In genomic region chr5:78600656-78601452, GRCh38 we compare ENCODE assay signal across 18 cellular contexts. TPM values are rescaled to one million over a fixed set of nuclear protein-coding genes. Genes with fewer than 3 reads are reported as not detected.
A peak's percentile ranks its signal among the peaks of the same experiment; 100 is the strongest.
DNase-seq lines count a peak whose midpoint lies in the region; ATAC-seq and TF ChIP-seq lines count a peak whose summit lies in the region.
"Had no signal": no experiment of that assay in that cellular context is flagged by ENCODE, and none has a peak within 500 bp of the region (broad histone marks: within the 10 kb centered on the region; RNA-seq: fewer than 3 reads in every experiment).

No MANE protein-coding gene starts in this region.

- no peak overlapping the region for H3K27ac Mint-ChIP-seq in T-cell
- H3K27ac Mint-ChIP-seq: activated naive CD8-positive, alpha-beta T cell treated with anti-CD3 and anti-CD28 coated beads, Interleukin-2, amount 50 U/mL, for 24 hours had no signal

- H3K36me3 Mint-ChIP-seq in T-cell: no peaks in the 10 kb centered on the region

- CTCF ChIA-PET in T-cell (lab: Charles Lee): no interaction called here

- H3K4me1 ChIP-seq in left lung (peaks cover under 1 to 4% of the 10 kb centered on the region in 2 donors), subcutaneous abdominal adipose tissue (ENCODE audit: control insufficient read depth in 5 of 5, insufficient read depth in 5 of 5, low read length in 5 of 5) (peaks cover 3 to 18% (median 8%) of the 10 kb centered on the region in 5 donors)

- no peaks in the 10 kb centered on the region for H3K4me1 Mint-ChIP-seq in T-cell
- H3K4me1 Mint-ChIP-seq: activated naive CD8-positive, alpha-beta T cell treated with anti-CD3 and anti-CD28 coated beads, Interleukin-2, amount 50 U/mL, for 24 hours had no signal

- no peak overlapping the region for H3K4me3 ChIP-seq in left lung
- H3K4me3 ChIP-seq in subcutaneous abdominal adipose tissue (ENCODE audit: low read depth in 1 of 5, low read length in 5 of 5): no peak overlapping the region
- H3K4me3 ChIP-seq: GM12878, HAP-1, skin epidermis, tibial nerve had no signal

- H3K27me3 Mint-ChIP-seq in T-cell: peaks cover 5 to 10% of the 10 kb centered on the region in 2 donors
- H3K27me3 Mint-ChIP-seq: activated naive CD8-positive, alpha-beta T cell treated with anti-CD3 and anti-CD28 coated beads, Interleukin-2, amount 50 U/mL, for 24 hours had no signal

- no peak overlapping the region for H3K4me3 Mint-ChIP-seq in T-cell
- H3K4me3 Mint-ChIP-seq: activated naive CD8-positive, alpha-beta T cell treated with anti-CD3 and anti-CD28 coated beads, Interleukin-2, amount 50 U/mL, for 24 hours had no signal

- H3K9ac ChIP-seq in subcutaneous abdominal adipose tissue (ENCODE audit: low read length in 5 of 5): no peak overlapping the region

- DNase-seq in DMS53 (lab: John Stamatoyannopoulos, UW) (peak; percentile 32), DMS53 treated with DMSO at 0.1 percent for 48 hours (lab: John Stamatoyannopoulos, UW; ENCODE audit: unreplicated experiment) (no peak), astrocyte of the hippocampus (ENCODE audit: low read depth, low spot score) (peak; percentile 67), left lung (no peak), OCI-M1 (lab: John Stamatoyannopoulos, UW) (no peak), left colon (no peak), T-cell (no peak)
- DNase-seq: activated naive CD8-positive, alpha-beta T cell treated with anti-CD3 and anti-CD28 coated beads, Interleukin-2, amount 50 U/mL, for 24 hours; effector CD8-positive, alpha-beta T cell; midbrain; NCI-H1105; NCI-H69 had no signal

- H3K9me3 ChIP-seq in left lung: no peaks in the 10 kb centered on the region
- H3K9me3 ChIP-seq in subcutaneous abdominal adipose tissue (ENCODE audit: control insufficient read depth in 5 of 5, low read length in 5 of 5): no peaks in the 10 kb centered on the region
- H3K9me3 ChIP-seq: HAP-1, tibial nerve had no signal

- H3K27ac ChIP-seq in left lung (peak overlapping the region in 1 of 2 donors; percentile 13), subcutaneous abdominal adipose tissue (ENCODE audit: low read depth, low read length) (peak overlapping the region; percentile 19)
- H3K27ac ChIP-seq: 22Rv1 had no signal

- TF ChIP-seq CTCF in left lung (IDR thresholded peaks at IDR 0.05): no peak

- POLR2A ChIA-PET in T-cell (lab: Charles Lee): interaction anchor here in 1 of 2 donors (0.9 kb wide), 1 partner anchor 13 kb away, joined by 3 read pairs; no protein-coding TSS in a partner anchor

- intact Hi-C loops in left lung (cut with DNase I): no loop called here
- intact Hi-C loops in left colon (cut with DNase I, micrococcal nuclease): no loop called here

- H3K9me3 Mint-ChIP-seq in T-cell: no peaks in the 10 kb centered on the region
- H3K9me3 Mint-ChIP-seq: activated naive CD8-positive, alpha-beta T cell treated with anti-CD3 and anti-CD28 coated beads, Interleukin-2, amount 50 U/mL, for 24 hours had no signal

- H3K27me3 ChIP-seq in left lung (no peaks in the 10 kb centered on the region), subcutaneous abdominal adipose tissue (ENCODE audit: control insufficient read depth in 5 of 5, insufficient read depth in 4 of 5, low read length in 5 of 5) (no peaks in the 10 kb centered on the region)
- H3K27me3 ChIP-seq: tibial nerve had no signal

- peak; percentile 23 for ATAC-seq in left lung
- no peak for ATAC-seq in left colon
- ATAC-seq in T-cell (replicated peaks in 1 of 4): no peak
- ATAC-seq: activated naive CD8-positive, alpha-beta T cell treated with anti-CD3 and anti-CD28 coated beads, Interleukin-2, amount 50 U/mL, for 24 hours; GM12878 had no signal

- no peaks in the 10 kb centered on the region for H3K36me3 ChIP-seq in left lung
- H3K36me3 ChIP-seq in subcutaneous abdominal adipose tissue (ENCODE audit: control insufficient read depth in 5 of 5, insufficient read depth in 5 of 5, low read length in 5 of 5): no peaks in the 10 kb centered on the region
- H3K36me3 ChIP-seq: HAP-1, tibial nerve had no signal

RNA-seq across cellular contexts. Expression of gene LHFPL2, which starts 47.7 kb away (rescaled TPM):
- 10 to 100 TPM; 49.3 to 89.9 TPM for total RNA-seq in left lung
- total RNA-seq in left colon: 10 to 100 TPM; 46.5 to 59.1 TPM
- 1 to 10 TPM in 2 of 5 donors, under 1 TPM in 3; 0.19 to 1.9 (median 0.82) TPM for total RNA-seq in T-cell

Comparison
In these comparisons a context has a peak if more than half of its experiments do, and no peak if none do; other contexts are left out.
1. DNase-seq: peak in DMS53 (single experiment) and astrocyte of the hippocampus (single experiment); none in DMS53 treated with DMSO at 0.1 percent for 48 hours (single experiment), left lung (0 of 2), OCI-M1 (single experiment), left colon (0 of 2) and T-cell (0 of 34).
2. RNA of gene LHFPL2, which starts 47.7 kb away (total RNA-seq): 49.3 to 89.9 TPM in left lung and 46.5 to 59.1 TPM in left colon; 0.19 to 1.9 TPM in T-cell; every median in the first group is over 10 times any median in the second.